ENCODE assay signal across 1 cellular context in the genomic region with DNA sequence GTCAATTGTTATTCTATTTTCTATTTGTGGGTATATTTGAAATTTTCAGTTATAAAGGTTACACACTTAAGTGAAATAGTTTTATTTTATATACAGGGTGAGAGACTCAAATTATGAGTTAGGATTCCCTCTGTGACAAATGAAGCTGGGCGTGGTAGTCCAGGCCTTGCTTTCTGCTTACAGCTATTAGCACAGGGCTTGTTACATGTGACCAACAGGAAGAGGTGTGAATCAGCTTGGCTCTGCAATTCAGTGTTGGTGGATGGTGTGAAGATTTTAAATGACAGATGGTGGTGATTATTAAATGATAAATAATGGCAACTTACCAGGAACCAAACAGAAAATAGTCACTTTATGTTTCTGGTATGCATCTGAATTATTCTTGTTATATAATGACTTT.
TF ChIP-seq lines count a peak whose summit lies in the region.

No MANE protein-coding gene starts in this region.

TF ChIP-seq in SK-N-SH, 30 proteins besides CTCF, POLR2A, EP300 and RAD21 (continued from another document):
- TF ChIP-seq JUND (IDR thresholded peaks at IDR 0.05), result no peak
